ENCODE assay signal across 15 cellular contexts in genomic region chr10:131653140-131653539, GRCh38.
A peak's percentile ranks its signal among the peaks of the same experiment; 100 is the strongest.
DNase-seq lines count a peak whose midpoint lies in the region; ATAC-seq and TF ChIP-seq lines count a peak whose summit lies in the region.
"Had no signal": no experiment of that assay in that cellular context is flagged by ENCODE, and none has a peak within 500 bp of the region (broad histone marks: within the 10 kb centered on the region; RNA-seq: fewer than 3 reads in every experiment).

No MANE protein-coding gene starts in this region.

- no peak overlapping the region for H3K9ac ChIP-seq in BLaER1
- H3K9ac ChIP-seq in MM.1S (ENCODE audit: low read length) = no peak overlapping the region
- H3K9ac ChIP-seq: BLaER1 treated with 17β-estradiol and CSF1 and Interleukin-3, amounts not matched to agents 10 nM and 100 nM had no signal

- H3K27me3 ChIP-seq in BLaER1 (peaks cover 6% of the 10 kb centered on the region; the same call in 1 of the 2 replicates), stomach (peaks cover 0 to 45% (median 0%) of the 10 kb centered on the region in 3 donors), MM.1S (replicated peaks; ENCODE audit: insufficient read depth, low read length) (no peaks in the 10 kb centered on the region)
- no peaks in the 10 kb centered on the region for H3K27me3 ChIP-seq in CD8-positive, alpha-beta T cell (ENCODE audit: insufficient read depth, low read length)

- no peaks in the 10 kb centered on the region for H3K36me3 Mint-ChIP-seq in CD8-positive, alpha-beta T cell
- H3K36me3 Mint-ChIP-seq: CD4-positive, CD25-positive, alpha-beta regulatory T cell had no signal

- H3K36me3 ChIP-seq in BLaER1 = no peaks in the 10 kb centered on the region
- no peaks in the 10 kb centered on the region for H3K36me3 ChIP-seq in stomach
- H3K36me3 ChIP-seq in CD8-positive, alpha-beta T cell (ENCODE audit: insufficient read depth, low read length) = no peaks in the 10 kb centered on the region
- no peaks in the 10 kb centered on the region for H3K36me3 ChIP-seq in MM.1S (replicated peaks; ENCODE audit: insufficient read depth, low read length)
- H3K36me3 ChIP-seq: BLaER1 treated with 17β-estradiol and CSF1 and Interleukin-3, amounts not matched to agents 10 nM and 100 nM had no signal

- no peak overlapping the region for H3K4me3 Mint-ChIP-seq in CD8-positive, alpha-beta T cell
- H3K4me3 Mint-ChIP-seq: CD4-positive, CD25-positive, alpha-beta regulatory T cell had no signal

- H3K27me3 Mint-ChIP-seq in CD8-positive, alpha-beta T cell (ENCODE audit: low read depth) = peaks cover 18% of the 10 kb centered on the region

- H3K9me3 ChIP-seq in BLaER1 (no peaks in the 10 kb centered on the region), stomach (no peaks in the 10 kb centered on the region), MM.1S (replicated peaks; ENCODE audit: insufficient read depth, low read length) (no peaks in the 10 kb centered on the region)
- no peaks in the 10 kb centered on the region for H3K9me3 ChIP-seq in CD8-positive, alpha-beta T cell (ENCODE audit: low read length)
- H3K9me3 ChIP-seq: BLaER1 treated with 17β-estradiol and CSF1 and Interleukin-3, amounts not matched to agents 10 nM and 100 nM had no signal

- H4K20me1 ChIP-seq in BLaER1 (no peaks in the 10 kb centered on the region), MM.1S (ENCODE audit: insufficient read depth, low read length) (no peaks in the 10 kb centered on the region)

- no peak overlapping the region for H3K27ac Mint-ChIP-seq in CD8-positive, alpha-beta T cell
- H3K27ac Mint-ChIP-seq: CD4-positive, CD25-positive, alpha-beta regulatory T cell had no signal

- H3K4me1 ChIP-seq in BLaER1 (peaks cover 29% of the 10 kb centered on the region), stomach (peaks cover 0 to 24% (median 12%) of the 10 kb centered on the region in 4 donors), MM.1S (ENCODE audit: low read length) (no peaks in the 10 kb centered on the region)
- no peaks in the 10 kb centered on the region for H3K4me1 ChIP-seq in CD8-positive, alpha-beta T cell (ENCODE audit: insufficient read depth, low read length)

- TF ChIP-seq POLR2A in stomach (IDR thresholded peaks at IDR 0.05) = no peak

- H3K27ac ChIP-seq in BLaER1 (no peak overlapping the region), coronary artery (no peak overlapping the region), stomach (no peak overlapping the region), MM.1S (ENCODE audit: low read length) (no peak overlapping the region)
- no peak overlapping the region for H3K27ac ChIP-seq in CD8-positive, alpha-beta T cell (ENCODE audit: low read depth, low read length)
- H3K27ac ChIP-seq: BLaER1 treated with 17β-estradiol and CSF1 and Interleukin-3, amounts not matched to agents 10 nM and 100 nM; HL-60 had no signal

- intact Hi-C loops in stomach (cut with DNase I; ENCODE audit: low total_unique reads) = no loop called here
- intact Hi-C loops in CD8-positive, alpha-beta T cell (cut with DNase I, micrococcal nuclease) = no loop called here

- H3K9me2 ChIP-seq in MM.1S (replicated peaks; ENCODE audit: insufficient read depth, low read length) = no peaks in the 10 kb centered on the region

- H3K4me2 ChIP-seq in BLaER1 (peak overlapping the region; percentile 71; the same call in 1 of the 2 replicates), MM.1S (ENCODE audit: low read depth, low read length) (no peak overlapping the region)

- H3K9me3 Mint-ChIP-seq in CD8-positive, alpha-beta T cell = no peaks in the 10 kb centered on the region

- peak; percentile 45 for DNase-seq in coronary artery (ENCODE audit: low spot score)
- peak; percentile 77 for DNase-seq in mesenteric fat pad (ENCODE audit: low spot score)
- peak; percentile 20 for DNase-seq in stomach
- no peak for DNase-seq in NK-92 (lab: John Stamatoyannopoulos, UW; ENCODE audit: unreplicated experiment)
- no peak for DNase-seq in CD8-positive, alpha-beta T cell
- no peak for DNase-seq in MM.1S
- DNase-seq: 8988T; AML-193; CD4-positive, CD25-positive, alpha-beta regulatory T cell; DMS79 treated with DMSO at 0.1 percent for 48 hours; EL had no signal

- no peak overlapping the region for H2AFZ ChIP-seq in MM.1S (ENCODE audit: low read length)

- CTCF ChIA-PET in CD8-positive, alpha-beta T cell (lab: Charles Lee) = no interaction called here

- H3F3A ChIP-seq in MM.1S (ENCODE audit: insufficient read depth, low read length) = no peaks in the 10 kb centered on the region

- TF ChIP-seq CTCF in coronary artery (IDR thresholded peaks at IDR 0.05) (no peak), stomach (IDR thresholded peaks at IDR 0.05) (no peak), MM.1S (IDR thresholded peaks at IDR 0.05; ENCODE audit: low read length) (no peak)
- TF ChIP-seq CTCF in CD8-positive, alpha-beta T cell (IDR thresholded peaks at IDR 0.05) = no peak

- WGBS in stomach, 5 donors = 86 to 92% (median 91%) methylated on average over 11 to 14 of the region's 14 CpGs

- H3K4me3 ChIP-seq in BLaER1 = no peak overlapping the region
- no peak overlapping the region for H3K4me3 ChIP-seq in coronary artery
- no peak overlapping the region for H3K4me3 ChIP-seq in stomach
- H3K4me3 ChIP-seq in CD8-positive, alpha-beta T cell (ENCODE audit: low read depth, low read length) = no peak overlapping the region
- no peak overlapping the region for H3K4me3 ChIP-seq in MM.1S (ENCODE audit: low read length)
- H3K4me3 ChIP-seq: BLaER1 treated with 17β-estradiol and CSF1 and Interleukin-3, amounts not matched to agents 10 nM and 100 nM had no signal

- peaks cover 6% of the 10 kb centered on the region for H3K4me1 Mint-ChIP-seq in CD8-positive, alpha-beta T cell (ENCODE audit: low read depth)

- no peak for ATAC-seq in GM21367 (IDR thresholded peaks at IDR 0.05; ENCODE audit: unreplicated experiment)
- ATAC-seq in CD8-positive, alpha-beta T cell = no peak

- no peak for TF ChIP-seq EP300 in stomach (IDR thresholded peaks at IDR 0.05)

- POLR2A ChIA-PET in CD8-positive, alpha-beta T cell (lab: Charles Lee) = no interaction called here

- H3K79me2 ChIP-seq in MM.1S (ENCODE audit: low read length) = no peaks in the 10 kb centered on the region

Comparison
In these comparisons a context has a peak if more than half of its experiments do, and no peak if none do; other contexts are left out.
1. DNase-seq: peak in coronary artery (single experiment), mesenteric fat pad (single experiment) and stomach (single experiment); none in NK-92 (single experiment), CD8-positive, alpha-beta T cell (0 of 7) and MM.1S (single experiment).